Comparison of ENCODE assay signal across 8 cellular contexts in genomic region chr1:160260436-160261382, GRCh38. TPM values are rescaled to one million over a fixed set of nuclear protein-coding genes. Genes with fewer than 3 reads are reported as not detected.
DNase-seq lines count a peak whose midpoint lies in the region; ATAC-seq and TF ChIP-seq lines count a peak whose summit lies in the region.

No MANE protein-coding gene starts in this region.

- peak; percentile 56 for DNase-seq in DMS53 (lab: John Stamatoyannopoulos, UW)
- DNase-seq in DMS53 treated with DMSO at 0.1 percent for 48 hours (lab: John Stamatoyannopoulos, UW; ENCODE audit: unreplicated experiment), result no peak
- DNase-seq in MG63, result peak; percentile 19
- DNase-seq in astrocyte of the cerebellum (ENCODE audit: low read depth), result peak; percentile 92
- no peak for DNase-seq in left lung
- no peak for DNase-seq in tibial nerve (ENCODE audit: low spot score in 2 of 2)
- DNase-seq in stimulated activated CD4-positive, alpha-beta T cell treated with anti-CD3 and anti-CD28 coated beads, Interleukin-2, amount 100 ng/mL, for 48 hours, result no peak
- DNase-seq in left colon, result no peak

- 18% methylated on average over 6 of the region's 6 CpGs for WGBS in tibial nerve, 2 donors

- TF ChIP-seq POLR2A in tibial nerve (IDR thresholded peaks at IDR 0.05), result no peak

- TF ChIP-seq EP300 in tibial nerve (IDR thresholded peaks at IDR 0.05), result no peak

- ATAC-seq in left lung (no peak), left colon (no peak)

- in situ Hi-C loops in astrocyte of the cerebellum (cut with HindIII; ENCODE audit: low sequenced_read_pairs), result no loop called here

- H3K4me1 ChIP-seq in left lung (peaks cover 13 to 58% of the 10 kb centered on the region in 2 donors), tibial nerve (peaks cover 0 to 59% (median 22%) of the 10 kb centered on the region in 4 donors)

- no peaks in the 10 kb centered on the region for H3K9me3 ChIP-seq in MG63
- H3K9me3 ChIP-seq in left lung, result no peaks in the 10 kb centered on the region
- no peaks in the 10 kb centered on the region for H3K9me3 ChIP-seq in tibial nerve

- intact Hi-C loops in left lung (cut with DNase I) (no loop called here), left colon (cut with DNase I, micrococcal nuclease) (no loop called here)

- H3K27me3 ChIP-seq in MG63 (no peaks in the 10 kb centered on the region), left lung (no peaks in the 10 kb centered on the region), tibial nerve (no peaks in the 10 kb centered on the region)

- peak overlapping the region; percentile 82 for H3K4me3 ChIP-seq in MG63
- peak overlapping the region; percentile 87 for H3K4me3 ChIP-seq in astrocyte of the cerebellum (ENCODE audit: low read depth, low read length)
- H3K4me3 ChIP-seq in left lung, result peak overlapping the region; percentile 68 to 69
- peak overlapping the region; percentile 73 to 90 (median 87) for H3K4me3 ChIP-seq in tibial nerve

- H3K27ac ChIP-seq in left lung (peak overlapping the region in 1 of 2 donors; percentile 97), tibial nerve (peak overlapping the region; percentile 94 to 98 (median 95))

- H3K36me3 ChIP-seq in MG63, result peaks cover 18% of the 10 kb centered on the region
- H3K36me3 ChIP-seq in left lung, result no peaks in the 10 kb centered on the region
- no peaks in the 10 kb centered on the region for H3K36me3 ChIP-seq in tibial nerve

- TF ChIP-seq CTCF in astrocyte of the cerebellum (IDR thresholded peaks at IDR 0.05; ENCODE audit: low read depth, low read length, missing control alignments), result no peak
- no peak for TF ChIP-seq CTCF in left lung (IDR thresholded peaks at IDR 0.05)
- no peak for TF ChIP-seq CTCF in tibial nerve (IDR thresholded peaks at IDR 0.05)

RNA-seq across cellular contexts. Expression of gene DCAF8, which starts 1.6 kb away (rescaled TPM):
- 46.3 and 71.9 TPM in 2 replicates for total RNA-seq in MG63 (2014; rRNA removed; shearing (Covaris generic); ENCODE audit: low replicate concordance)
- 10 to 100 TPM; 93.9 to 99.3 TPM for total RNA-seq in left lung
- 100 to 1,000 TPM; 126 to 186 (median 172) TPM for total RNA-seq in tibial nerve
- 10 to 100 TPM; 83.3 to 92.8 TPM for total RNA-seq in left colon

RNA-seq across cellular contexts. Expression of gene PEX19, which starts 24.2 kb away (rescaled TPM):
- total RNA-seq in MG63 (2014; rRNA removed; shearing (Covaris generic); ENCODE audit: low replicate concordance), result 23.7 and 27.2 TPM in 2 replicates
- total RNA-seq in left lung, result 10 to 100 TPM; 42.9 to 57.1 TPM
- 10 to 100 TPM; 66.6 to 85.9 (median 71.6) TPM for total RNA-seq in tibial nerve
- 10 to 100 TPM; 57.3 to 70.1 TPM for total RNA-seq in left colon

RNA-seq across cellular contexts. Expression of gene PEA15, which starts 55.5 kb away (rescaled TPM):
- total RNA-seq in MG63 (2014; rRNA removed; shearing (Covaris generic); ENCODE audit: low replicate concordance), result 243 and 355 TPM in 2 replicates
- 100 to 1,000 TPM; 175 to 178 TPM for total RNA-seq in left lung
- 100 to 1,000 TPM; 144 to 154 (median 147) TPM for total RNA-seq in tibial nerve
- total RNA-seq in left colon, result 10 to 100 TPM; 26.2 to 42.4 TPM

Comparison
In these comparisons a context has a peak if more than half of its experiments do, and no peak if none do; other contexts are left out.
1. DNase-seq: peak in DMS53 (single experiment), MG63 (single experiment) and astrocyte of the cerebellum (single experiment); none in DMS53 treated with DMSO at 0.1 percent for 48 hours (single experiment), left lung (0 of 2), tibial nerve (0 of 2), stimulated activated CD4-positive, alpha-beta T cell treated with anti-CD3 and anti-CD28 coated beads, Interleukin-2, amount 100 ng/mL, for 48 hours (0 of 2) and left colon (0 of 2).
2. Peak in every context shown above with its lines, with median percentiles within 50 percentile points of each other: H3K4me3 ChIP-seq.